Comparison of ENCODE assay signal across 8 cellular contexts in the genomic region with DNA sequence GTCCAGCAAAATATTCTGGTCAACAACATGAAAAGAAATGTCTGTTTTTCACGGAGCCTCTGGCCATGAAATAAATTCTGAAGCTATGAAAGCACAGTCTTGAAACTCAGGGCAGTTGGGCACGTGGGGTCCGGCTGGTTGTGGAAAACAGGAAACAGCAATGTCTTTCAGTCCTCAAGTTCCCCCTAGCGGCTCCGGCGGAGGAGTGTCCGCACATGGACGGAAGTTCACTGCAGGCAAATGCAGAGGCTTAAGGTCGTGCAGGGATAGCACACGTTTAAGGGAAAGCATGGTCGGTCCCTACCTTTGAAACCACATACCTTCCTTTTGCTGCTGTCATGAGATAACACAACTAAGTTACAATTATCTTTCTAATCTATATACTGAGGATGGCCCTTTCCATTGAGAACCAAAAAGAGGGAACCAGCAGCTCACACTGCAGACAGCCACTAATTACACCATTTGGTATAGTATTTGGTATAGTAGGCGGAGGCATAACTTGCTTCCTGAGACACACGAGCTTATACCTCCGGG. TPM values are rescaled to one million over a fixed set of nuclear protein-coding genes. Genes with fewer than 3 reads are reported as not detected.
DNase-seq lines count a peak whose midpoint lies in the region; ATAC-seq, FAIRE-seq and TF ChIP-seq lines count a peak whose summit lies in the region.

No MANE protein-coding gene starts in this region.

- no peaks in the 10 kb centered on the region for H3K27me3 ChIP-seq in heart left ventricle

- ATAC-seq in HG02798 (IDR thresholded peaks at IDR 0.05; ENCODE audit: poor library complexity, unreplicated experiment): peak; percentile 88
- ATAC-seq in heart left ventricle: peak; percentile 96 to 99 (median 97)

- TF ChIP-seq POLR2A in GM12892 (IDR thresholded peaks at IDR 0.05; ENCODE audit: low read depth, low read length): no peak
- no peak for TF ChIP-seq POLR2A in heart left ventricle (IDR thresholded peaks at IDR 0.05)

- TF ChIP-seq CTCF in heart left ventricle (IDR thresholded peaks at IDR 0.05): peak; percentile 81 to 92 (median 87)

- H3K36me3 ChIP-seq in heart left ventricle: peaks cover 0 to 20% (median 0%) of the 10 kb centered on the region in 9 donors

- peak; percentile 62 for DNase-seq in GM12892 (ENCODE audit: insufficient read length)
- DNase-seq in NCI-H1417 treated with DMSO at 0.1 percent for 48 hours (lab: John Stamatoyannopoulos, UW): peak; percentile 29
- peak; percentile 92 for DNase-seq in SW480 (ENCODE audit: low spot score)
- DNase-seq in activated naive CD8-positive, alpha-beta T cell treated with anti-CD3 and anti-CD28 coated beads, Interleukin-2, amount 50 U/mL, for 16 hours (ENCODE audit: low read depth, low spot score): peak; percentile 59
- DNase-seq in heart left ventricle: peak; percentile 86 to 92 (median 89)
- peak; percentile 77 for DNase-seq in renal cortical epithelial cell (ENCODE audit: low read depth)
- DNase-seq in DMS79 (lab: John Stamatoyannopoulos, UW): no peak

- FAIRE-seq in GM12892 (lab: Jason Lieb, UNC): peak; percentile 90

- 5 to 9% (median 7%) methylated on average over 14 of the region's 14 CpGs for WGBS in heart left ventricle, 4 donors

- intact Hi-C loops in heart left ventricle (cut with DNase I): loop anchor here in 9 of 10 donors (1.0 to 10.0 kb wide), 8 partner anchors 32 to 610 kb away; a partner anchor contains a TSS

- H3K4me3 ChIP-seq in heart left ventricle: peak overlapping the region in 1 of 12 donors; percentile 17

- peak overlapping the region in 3 of 12 donors; percentile 1 to 25 (median 7) for H3K27ac ChIP-seq in heart left ventricle

- H3K4me1 ChIP-seq in heart left ventricle: peaks cover 0 to 14% (median 4%) of the 10 kb centered on the region in 12 donors

- no peaks in the 10 kb centered on the region for H3K9me3 ChIP-seq in heart left ventricle

RNA-seq across cellular contexts. Expression of a gene that starts 52.5 kb away (rescaled TPM):
- 4.6 TPM for polyA plus RNA-seq in GM12892 (2012; ENCODE audit: missing spikeins)
- total RNA-seq in heart left ventricle: 1 to 10 TPM in 8 of 9 donors, under 1 TPM in 1; 0.83 to 7.6 (median 3.8) TPM
- 1 to 10 TPM in 1 of 2 donors, under 1 TPM in 1; 0.76 to 1.7 TPM for polyA plus RNA-seq in heart left ventricle
- under 0.01 and 0.35 TPM in 2 replicates for total RNA-seq in renal cortical epithelial cell
